ENCODE assay signal across 2 cellular contexts in the genomic region with DNA sequence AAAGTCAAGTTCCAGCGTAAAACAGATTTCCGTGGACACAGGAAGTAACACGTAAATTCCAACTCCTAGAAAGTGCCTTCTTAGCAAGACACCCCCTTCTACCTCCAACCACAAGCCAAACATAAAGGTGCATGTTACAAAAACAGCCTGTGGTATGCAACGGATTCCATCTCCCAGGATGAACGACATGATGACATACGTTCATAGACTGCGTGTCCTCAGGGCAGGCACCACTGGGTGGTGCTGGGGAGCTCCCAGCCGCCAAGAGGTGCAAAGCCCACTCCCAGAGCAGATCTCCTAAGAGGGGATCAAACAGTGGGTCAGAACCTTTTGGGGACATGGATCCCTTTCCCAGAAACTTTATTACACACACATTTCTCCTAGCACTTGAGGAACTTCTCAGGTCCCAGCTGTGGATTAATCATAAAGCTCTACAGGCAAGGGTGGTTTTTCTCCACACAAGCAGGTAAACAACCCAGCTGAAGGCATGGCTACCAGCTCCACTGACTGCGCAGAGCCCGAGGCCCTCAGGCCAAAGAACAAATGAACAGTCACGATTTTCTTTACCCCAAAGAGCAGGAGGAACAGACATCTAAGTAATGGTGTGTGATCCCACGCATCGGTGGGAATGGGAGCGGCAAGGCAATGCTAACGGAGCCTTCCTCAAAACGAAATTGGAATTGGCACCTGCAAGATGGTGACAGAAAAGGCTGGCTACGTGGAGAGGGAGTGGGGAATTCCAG.
TF ChIP-seq lines count a peak whose summit lies in the region.

No MANE protein-coding gene starts in this region.

TF ChIP-seq in K562, 482 proteins besides CTCF, POLR2A, EP300 and RAD21 (continued from another document and continues in another):
- TF ChIP-seq, protein P1, sequence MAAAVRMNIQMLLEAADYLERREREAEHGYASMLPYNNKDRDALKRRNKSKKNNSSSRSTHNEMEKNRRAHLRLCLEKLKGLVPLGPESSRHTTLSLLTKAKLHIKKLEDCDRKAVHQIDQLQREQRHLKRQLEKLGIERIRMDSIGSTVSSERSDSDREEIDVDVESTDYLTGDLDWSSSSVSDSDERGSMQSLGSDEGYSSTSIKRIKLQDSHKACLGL (CRISPR knock-in tag; IDR thresholded peaks at IDR 0.05; ENCODE audit: borderline replicate concordance, poor library complexity, severe bottlenecking), result no peak
- TF ChIP-seq CEBPG (CRISPR knock-in tag; IDR thresholded peaks at IDR 0.05), result peak; percentile 79
- peak in 1 of 2 experiments; percentile 55; a peak in 2 of 4 replicates for TF ChIP-seq CEBPG (tag; conservative IDR thresholded peaks at IDR 0.05 in 1 of 2, IDR thresholded peaks at IDR 0.05 in 1 of 2)
- TF ChIP-seq ZNF431 (CRISPR knock-in tag; IDR thresholded peaks at IDR 0.05), result no peak
- 0 out of 2 replicates have a peak, but pooled peaks have one; percentile 23 for TF ChIP-seq ZNF384 (IDR thresholded peaks at IDR 0.05; ENCODE audit: low read depth, low read length)
- no peak for TF ChIP-seq JUND (IDR thresholded peaks at IDR 0.05; ENCODE audit: borderline replicate concordance, low read depth, low read length)
- peak; percentile 48; the same call in 1 of the 3 replicates for TF ChIP-seq JUND (tag; IDR thresholded peaks at IDR 0.05; ENCODE audit: borderline replicate concordance, low read depth, low read length)
- 0 out of 2 replicates have a peak, but pooled peaks have one; percentile 32 for TF ChIP-seq GABPB1 (CRISPR knock-in tag; IDR thresholded peaks at IDR 0.05)
- TF ChIP-seq, protein P2, sequence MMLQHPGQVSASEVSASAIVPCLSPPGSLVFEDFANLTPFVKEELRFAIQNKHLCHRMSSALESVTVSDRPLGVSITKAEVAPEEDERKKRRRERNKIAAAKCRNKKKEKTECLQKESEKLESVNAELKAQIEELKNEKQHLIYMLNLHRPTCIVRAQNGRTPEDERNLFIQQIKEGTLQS (IDR thresholded peaks at IDR 0.05), result peak; percentile 53
- TF ChIP-seq, protein P2 (CRISPR knock-in tag; conservative IDR thresholded peaks at IDR 0.05), result no peak
- TF ChIP-seq ZFX (CRISPR knock-in tag; IDR thresholded peaks at IDR 0.05), result no peak
- no peak for TF ChIP-seq CBFA2T3 (IDR thresholded peaks at IDR 0.05)
- peak; percentile 78 for TF ChIP-seq CREM (IDR thresholded peaks at IDR 0.05; ENCODE audit: low read depth)
- TF ChIP-seq, protein P3, sequence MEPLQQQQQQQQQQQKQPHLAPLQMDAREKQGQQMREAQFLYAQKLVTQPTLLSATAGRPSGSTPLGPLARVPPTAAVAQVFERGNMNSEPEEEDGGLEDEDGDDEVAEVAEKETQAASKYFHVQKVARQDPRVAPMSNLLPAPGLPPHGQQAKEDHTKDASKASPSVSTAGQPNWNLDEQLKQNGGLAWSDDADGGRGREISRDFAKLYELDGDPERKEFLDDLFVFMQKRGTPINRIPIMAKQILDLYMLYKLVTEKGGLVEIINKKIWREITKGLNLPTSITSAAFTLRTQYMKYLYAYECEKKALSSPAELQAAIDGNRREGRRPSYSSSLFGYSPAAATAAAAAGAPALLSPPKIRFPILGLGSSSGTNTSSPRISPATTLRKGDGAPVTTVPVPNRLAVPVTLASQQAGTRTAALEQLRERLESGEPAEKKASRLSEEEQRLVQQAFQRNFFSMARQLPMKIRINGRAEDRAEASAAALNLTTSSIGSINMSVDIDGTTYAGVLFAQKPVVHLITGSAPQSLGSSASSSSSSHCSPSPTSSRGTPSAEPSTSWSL (CRISPR knock-in tag; IDR thresholded peaks at IDR 0.05; ENCODE audit: borderline replicate concordance), result no peak
- TF ChIP-seq RCOR1 (IDR thresholded peaks at IDR 0.05; ENCODE audit: borderline replicate concordance in 1 of 2, low read depth in 2 of 2, low read length in 2 of 2), result 0 out of 4 replicates have a peak, but pooled peaks of 1 of the 2 experiments have one; percentile 35
- TF ChIP-seq IRF2 (CRISPR knock-in tag; IDR thresholded peaks at IDR 0.05), result no peak
- TF ChIP-seq ZNF830 (CRISPR knock-in tag; IDR thresholded peaks at IDR 0.05), result no peak
- TF ChIP-seq ATF7 (IDR thresholded peaks at IDR 0.05), result peak; percentile 43; the same call in 1 of the 2 replicates
- TF ChIP-seq, protein P4, sequence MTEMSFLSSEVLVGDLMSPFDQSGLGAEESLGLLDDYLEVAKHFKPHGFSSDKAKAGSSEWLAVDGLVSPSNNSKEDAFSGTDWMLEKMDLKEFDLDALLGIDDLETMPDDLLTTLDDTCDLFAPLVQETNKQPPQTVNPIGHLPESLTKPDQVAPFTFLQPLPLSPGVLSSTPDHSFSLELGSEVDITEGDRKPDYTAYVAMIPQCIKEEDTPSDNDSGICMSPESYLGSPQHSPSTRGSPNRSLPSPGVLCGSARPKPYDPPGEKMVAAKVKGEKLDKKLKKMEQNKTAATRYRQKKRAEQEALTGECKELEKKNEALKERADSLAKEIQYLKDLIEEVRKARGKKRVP (CRISPR knock-in tag; IDR thresholded peaks at IDR 0.05), result peak; percentile 60; the same call in 1 of the 2 replicates
- peak; percentile 6; the same call in 1 of the 2 replicates for TF ChIP-seq NFIC (IDR thresholded peaks at IDR 0.05)
- no peak for TF ChIP-seq ZNF668 (CRISPR knock-in tag; IDR thresholded peaks at IDR 0.05)
- TF ChIP-seq MEIS2 (IDR thresholded peaks at IDR 0.05; ENCODE audit: partially characterized antibody), result peak; percentile 57
- TF ChIP-seq RBM39 (optimal IDR thresholded peaks at IDR 0.05; ENCODE audit: low read depth, low read length), result no peak
- TF ChIP-seq, protein P5, sequence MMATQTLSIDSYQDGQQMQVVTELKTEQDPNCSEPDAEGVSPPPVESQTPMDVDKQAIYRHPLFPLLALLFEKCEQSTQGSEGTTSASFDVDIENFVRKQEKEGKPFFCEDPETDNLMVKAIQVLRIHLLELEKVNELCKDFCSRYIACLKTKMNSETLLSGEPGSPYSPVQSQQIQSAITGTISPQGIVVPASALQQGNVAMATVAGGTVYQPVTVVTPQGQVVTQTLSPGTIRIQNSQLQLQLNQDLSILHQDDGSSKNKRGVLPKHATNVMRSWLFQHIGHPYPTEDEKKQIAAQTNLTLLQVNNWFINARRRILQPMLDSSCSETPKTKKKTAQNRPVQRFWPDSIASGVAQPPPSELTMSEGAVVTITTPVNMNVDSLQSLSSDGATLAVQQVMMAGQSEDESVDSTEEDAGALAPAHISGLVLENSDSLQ (IDR thresholded peaks at IDR 0.05), result 0 out of 2 replicates have a peak, but pooled peaks have one; percentile 14
- TF ChIP-seq SIN3A (IDR thresholded peaks at IDR 0.05; ENCODE audit: borderline replicate concordance in 2 of 2, control insufficient read depth in 1 of 2, low read depth in 2 of 2, low read length in 2 of 2), result 0 out of 4 replicates have a peak, but pooled peaks of 1 of the 2 experiments have one; percentile 10
- 0 out of 4 replicates have a peak, but pooled peaks of 1 of the 2 experiments have one; percentile 22 for TF ChIP-seq MAZ (CRISPR knock-in tag; conservative IDR thresholded peaks at IDR 0.05 in 1 of 2, IDR thresholded peaks at IDR 0.05 in 1 of 2)
- 0 out of 2 replicates have a peak, but pooled peaks have one; percentile 29 for TF ChIP-seq ARID2 (IDR thresholded peaks at IDR 0.05)
- no peak for TF ChIP-seq MYC (IDR thresholded peaks at IDR 0.05; ENCODE audit: low read depth, low read length)
- TF ChIP-seq MYC (CRISPR knock-in tag; IDR thresholded peaks at IDR 0.05; ENCODE audit: borderline replicate concordance, low read depth), result 0 out of 2 replicates have a peak, but pooled peaks have one; percentile 18
- TF ChIP-seq SOX6 (IDR thresholded peaks at IDR 0.05), result 0 out of 2 replicates have a peak, but pooled peaks have one; percentile 19

TF ChIP-seq in HepG2, 621 proteins besides CTCF, POLR2A, EP300 and RAD21 (continued from another document):
- TF ChIP-seq, protein P6, sequence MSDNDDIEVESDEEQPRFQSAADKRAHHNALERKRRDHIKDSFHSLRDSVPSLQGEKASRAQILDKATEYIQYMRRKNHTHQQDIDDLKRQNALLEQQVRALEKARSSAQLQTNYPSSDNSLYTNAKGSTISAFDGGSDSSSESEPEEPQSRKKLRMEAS (IDR thresholded peaks at IDR 0.05), result peak; percentile 14; the same call in 1 of the 2 replicates
- peak; percentile 45; the same call in 1 of the 2 replicates for TF ChIP-seq CBX5 (CRISPR knock-in tag; IDR thresholded peaks at IDR 0.05; ENCODE audit: borderline replicate concordance)
- TF ChIP-seq FOXK1 (CRISPR knock-in tag; IDR thresholded peaks at IDR 0.05; ENCODE audit: borderline replicate concordance, low read depth), result 0 out of 2 replicates have a peak, but pooled peaks have one; percentile 23
- TF ChIP-seq, protein P7, sequence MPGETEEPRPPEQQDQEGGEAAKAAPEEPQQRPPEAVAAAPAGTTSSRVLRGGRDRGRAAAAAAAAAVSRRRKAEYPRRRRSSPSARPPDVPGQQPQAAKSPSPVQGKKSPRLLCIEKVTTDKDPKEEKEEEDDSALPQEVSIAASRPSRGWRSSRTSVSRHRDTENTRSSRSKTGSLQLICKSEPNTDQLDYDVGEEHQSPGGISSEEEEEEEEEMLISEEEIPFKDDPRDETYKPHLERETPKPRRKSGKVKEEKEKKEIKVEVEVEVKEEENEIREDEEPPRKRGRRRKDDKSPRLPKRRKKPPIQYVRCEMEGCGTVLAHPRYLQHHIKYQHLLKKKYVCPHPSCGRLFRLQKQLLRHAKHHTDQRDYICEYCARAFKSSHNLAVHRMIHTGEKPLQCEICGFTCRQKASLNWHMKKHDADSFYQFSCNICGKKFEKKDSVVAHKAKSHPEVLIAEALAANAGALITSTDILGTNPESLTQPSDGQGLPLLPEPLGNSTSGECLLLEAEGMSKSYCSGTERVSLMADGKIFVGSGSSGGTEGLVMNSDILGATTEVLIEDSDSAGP (CRISPR knock-in tag; IDR thresholded peaks at IDR 0.05; ENCODE audit: borderline replicate concordance), result 0 out of 2 replicates have a peak, but pooled peaks have one; percentile 10
- TF ChIP-seq TCF7 (IDR thresholded peaks at IDR 0.05; ENCODE audit: low read depth), result no peak
- 0 out of 2 replicates have a peak, but pooled peaks have one; percentile 7 for TF ChIP-seq BCL6 (CRISPR knock-in tag; IDR thresholded peaks at IDR 0.05)
- TF ChIP-seq NAIF1 (CRISPR knock-in tag; IDR thresholded peaks at IDR 0.05; ENCODE audit: borderline replicate concordance), result no peak
- TF ChIP-seq PHB2 (IDR thresholded peaks at IDR 0.05; ENCODE audit: partially characterized antibody), result no peak
- TF ChIP-seq, protein P8, sequence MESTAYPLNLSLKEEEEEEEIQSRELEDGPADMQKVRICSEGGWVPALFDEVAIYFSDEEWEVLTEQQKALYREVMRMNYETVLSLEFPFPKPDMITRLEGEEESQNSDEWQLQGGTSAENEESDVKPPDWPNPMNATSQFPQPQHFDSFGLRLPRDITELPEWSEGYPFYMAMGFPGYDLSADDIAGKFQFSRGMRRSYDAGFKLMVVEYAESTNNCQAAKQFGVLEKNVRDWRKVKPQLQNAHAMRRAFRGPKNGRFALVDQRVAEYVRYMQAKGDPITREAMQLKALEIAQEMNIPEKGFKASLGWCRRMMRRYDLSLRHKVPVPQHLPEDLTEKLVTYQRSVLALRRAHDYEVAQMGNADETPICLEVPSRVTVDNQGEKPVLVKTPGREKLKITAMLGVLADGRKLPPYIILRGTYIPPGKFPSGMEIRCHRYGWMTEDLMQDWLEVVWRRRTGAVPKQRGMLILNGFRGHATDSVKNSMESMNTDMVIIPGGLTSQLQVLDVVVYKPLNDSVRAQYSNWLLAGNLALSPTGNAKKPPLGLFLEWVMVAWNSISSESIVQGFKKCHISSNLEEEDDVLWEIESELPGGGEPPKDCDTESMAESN (CRISPR knock-in tag; conservative IDR thresholded peaks at IDR 0.05), result 0 out of 2 replicates have a peak, but pooled peaks have one; percentile 25
- TF ChIP-seq, protein P9, sequence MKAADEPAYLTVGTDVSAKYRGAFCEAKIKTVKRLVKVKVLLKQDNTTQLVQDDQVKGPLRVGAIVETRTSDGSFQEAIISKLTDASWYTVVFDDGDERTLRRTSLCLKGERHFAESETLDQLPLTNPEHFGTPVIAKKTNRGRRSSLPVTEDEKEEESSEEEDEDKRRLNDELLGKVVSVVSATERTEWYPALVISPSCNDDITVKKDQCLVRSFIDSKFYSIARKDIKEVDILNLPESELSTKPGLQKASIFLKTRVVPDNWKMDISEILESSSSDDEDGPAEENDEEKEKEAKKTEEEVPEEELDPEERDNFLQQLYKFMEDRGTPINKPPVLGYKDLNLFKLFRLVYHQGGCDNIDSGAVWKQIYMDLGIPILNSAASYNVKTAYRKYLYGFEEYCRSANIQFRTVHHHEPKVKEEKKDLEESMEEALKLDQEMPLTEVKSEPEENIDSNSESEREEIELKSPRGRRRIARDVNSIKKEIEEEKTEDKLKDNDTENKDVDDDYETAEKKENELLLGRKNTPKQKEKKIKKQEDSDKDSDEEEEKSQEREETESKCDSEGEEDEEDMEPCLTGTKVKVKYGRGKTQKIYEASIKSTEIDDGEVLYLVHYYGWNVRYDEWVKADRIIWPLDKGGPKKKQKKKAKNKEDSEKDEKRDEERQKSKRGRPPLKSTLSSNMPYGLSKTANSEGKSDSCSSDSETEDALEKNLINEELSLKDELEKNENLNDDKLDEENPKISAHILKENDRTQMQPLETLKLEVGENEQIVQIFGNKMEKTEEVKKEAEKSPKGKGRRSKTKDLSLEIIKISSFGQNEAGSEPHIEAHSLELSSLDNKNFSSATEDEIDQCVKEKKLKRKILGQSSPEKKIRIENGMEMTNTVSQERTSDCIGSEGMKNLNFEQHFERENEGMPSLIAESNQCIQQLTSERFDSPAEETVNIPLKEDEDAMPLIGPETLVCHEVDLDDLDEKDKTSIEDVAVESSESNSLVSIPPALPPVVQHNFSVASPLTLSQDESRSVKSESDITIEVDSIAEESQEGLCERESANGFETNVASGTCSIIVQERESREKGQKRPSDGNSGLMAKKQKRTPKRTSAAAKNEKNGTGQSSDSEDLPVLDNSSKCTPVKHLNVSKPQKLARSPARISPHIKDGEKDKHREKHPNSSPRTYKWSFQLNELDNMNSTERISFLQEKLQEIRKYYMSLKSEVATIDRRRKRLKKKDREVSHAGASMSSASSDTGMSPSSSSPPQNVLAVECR (CRISPR knock-in tag; IDR thresholded peaks at IDR 0.05; ENCODE audit: borderline replicate concordance), result peak; percentile 28; the same call in 1 of the 2 replicates
- TF ChIP-seq CEBPG (CRISPR knock-in tag; IDR thresholded peaks at IDR 0.05), result peak; percentile 53
- 0 out of 2 replicates have a peak, but pooled peaks have one; percentile 22 for TF ChIP-seq TAF1 (CRISPR knock-in tag; IDR thresholded peaks at IDR 0.05)
- TF ChIP-seq, protein P10, sequence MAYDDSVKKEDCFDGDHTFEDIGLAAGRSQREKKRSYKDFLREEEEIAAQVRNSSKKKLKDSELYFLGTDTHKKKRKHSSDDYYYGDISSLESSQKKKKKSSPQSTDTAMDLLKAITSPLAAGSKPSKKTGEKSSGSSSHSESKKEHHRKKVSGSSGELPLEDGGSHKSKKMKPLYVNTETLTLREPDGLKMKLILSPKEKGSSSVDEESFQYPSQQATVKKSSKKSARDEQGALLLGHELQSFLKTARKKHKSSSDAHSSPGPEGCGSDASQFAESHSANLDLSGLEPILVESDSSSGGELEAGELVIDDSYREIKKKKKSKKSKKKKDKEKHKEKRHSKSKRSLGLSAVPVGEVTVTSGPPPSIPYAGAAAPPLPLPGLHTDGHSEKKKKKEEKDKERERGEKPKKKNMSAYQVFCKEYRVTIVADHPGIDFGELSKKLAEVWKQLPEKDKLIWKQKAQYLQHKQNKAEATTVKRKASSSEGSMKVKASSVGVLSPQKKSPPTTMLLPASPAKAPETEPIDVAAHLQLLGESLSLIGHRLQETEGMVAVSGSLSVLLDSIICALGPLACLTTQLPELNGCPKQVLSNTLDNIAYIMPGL (CRISPR knock-in tag; IDR thresholded peaks at IDR 0.05; ENCODE audit: borderline replicate concordance in 1 of 2, low read depth in 1 of 2), result 0 out of 4 replicates have a peak, but pooled peaks of 1 of the 2 experiments have one; percentile 27
- TF ChIP-seq ZBTB38 (CRISPR knock-in tag; IDR thresholded peaks at IDR 0.05), result peak; percentile 95
- TF ChIP-seq NFKBIZ (CRISPR knock-in tag; IDR thresholded peaks at IDR 0.05), result 0 out of 2 replicates have a peak, but pooled peaks have one; percentile 22
- TF ChIP-seq RBM39 (IDR thresholded peaks at IDR 0.05; ENCODE audit: low read depth, low read length, poor library complexity, severe bottlenecking), result no peak
